In the genomic region with DNA sequence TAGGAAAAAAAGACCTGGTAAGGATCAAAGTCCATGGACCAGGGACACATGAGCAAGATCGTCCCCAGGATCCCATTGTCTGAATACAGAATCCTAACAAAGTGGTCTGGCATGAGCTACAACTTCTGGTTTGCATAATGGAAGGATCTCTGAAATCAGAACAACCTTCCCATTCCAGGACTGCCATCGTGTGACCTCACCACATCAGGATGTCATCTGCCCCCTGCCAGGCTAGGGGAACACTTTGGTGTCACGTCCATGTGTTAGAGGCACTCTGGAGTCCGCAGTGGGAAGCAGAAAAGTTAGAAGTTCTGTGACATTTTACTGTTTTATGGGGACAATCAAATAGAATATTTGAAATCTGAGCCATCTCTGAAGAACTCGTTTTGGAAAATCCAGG, we compare ENCODE assay signal across 26 cellular contexts.
"Had no signal": no experiment of that assay in that cellular context is flagged by ENCODE, and none has a peak within 500 bp of the region (broad histone marks: within the 10 kb centered on the region; RNA-seq: fewer than 3 reads in every experiment).

No MANE protein-coding gene starts in this region.

- H3K9me3 Mint-ChIP-seq: central memory CD8-positive, alpha-beta T cell; natural killer cell treated with Interleukin-12 subunit alpha and Interleukin-12 subunit beta and Interleukin-15 and Interleukin-18, amount 100 ng/mL, for 72 hours; stimulated activated naive B cell treated with anti-CD40 and anti-IgM and Interleukin-4, amounts not matched to agents 10 μg/mL and 1 μg/mL and 100 μg/mL, for 72 hours; T-helper 1 cell treated with Interleukin-12 subunit alpha and Interleukin-12 subunit beta and Interleukin-4 antibody, amounts not matched to agents 30 μg/mL and 1 μg/mL, for 36 hours had no signal

- H3K36me3 ChIP-seq: esophagus squamous epithelium, right lobe of liver, stomach, tibial artery, WERI-Rb-1 had no signal

- H3K4me3 ChIP-seq: esophagus squamous epithelium, right lobe of liver, skin epidermis, stomach, tibial artery had no signal

- H3K9me3 ChIP-seq: esophagus squamous epithelium, right lobe of liver, stomach, tibial artery had no signal

- H3K4me1 ChIP-seq: right lobe of liver had no signal

- H3K27me3 ChIP-seq: esophagus squamous epithelium, right lobe of liver, tibial artery had no signal

- H3K27ac Mint-ChIP-seq: activated naive CD8-positive, alpha-beta T cell; natural killer cell treated with Interleukin-12 subunit alpha and Interleukin-12 subunit beta and Interleukin-15 and Interleukin-18, amount 100 ng/mL, for 72 hours; stimulated activated naive B cell treated with anti-CD40 and anti-IgM and Interleukin-4, amounts not matched to agents 10 μg/mL and 1 μg/mL and 100 μg/mL, for 72 hours; T-helper 1 cell treated with Interleukin-12 subunit alpha and Interleukin-12 subunit beta and Interleukin-4 antibody, amounts not matched to agents 30 μg/mL and 1 μg/mL, for 36 hours had no signal

- H3K27ac ChIP-seq: epithelial cell of prostate, esophagus squamous epithelium, right lobe of liver, stomach, tibial artery, WERI-Rb-1 had no signal

- DNase-seq: activated CD4-positive, alpha-beta T cell treated with anti-CD3 and anti-CD28 coated beads for 48 hours; activated CD4-positive, alpha-beta T cell treated with anti-CD3 and anti-CD28 coated beads, Interleukin-2, amount 50 U/mL, for 48 hours; activated CD8-positive, alpha-beta memory T cell treated with anti-CD3 and anti-CD28 coated beads for 24 hours; activated effector memory CD4-positive, alpha-beta T cell treated with Interleukin-2 at 50 U/mL for 16 hours; activated naive CD4-positive, alpha-beta T cell treated with Interleukin-2 at 50 U/mL for 16 hours; anterior cingulate cortex; dermis blood vessel endothelial cell; effector CD4-positive, alpha-beta T cell; esophagus squamous epithelium; left colon; right lobe of liver; stimulated activated CD4-positive, alpha-beta T cell treated with anti-CD3 and anti-CD28 coated beads, Interleukin-1b, Interleukin-23, amount 100 ng/mL, for 48 hours; stimulated activated naive B cell treated with anti-CD40 and anti-IgM and Interleukin-4, amounts not matched to agents 10 μg/mL and 1 μg/mL and 100 μg/mL, for 72 hours; stomach; T1000; tibial artery; WERI-Rb-1 had no signal

- H3K4me3 Mint-ChIP-seq: activated naive CD8-positive, alpha-beta T cell; central memory CD8-positive, alpha-beta T cell; natural killer cell treated with Interleukin-12 subunit alpha and Interleukin-12 subunit beta and Interleukin-15 and Interleukin-18, amount 100 ng/mL, for 72 hours; stimulated activated naive B cell treated with anti-CD40 and anti-IgM and Interleukin-4, amounts not matched to agents 10 μg/mL and 1 μg/mL and 100 μg/mL, for 72 hours; T-helper 1 cell treated with Interleukin-12 subunit alpha and Interleukin-12 subunit beta and Interleukin-4 antibody, amounts not matched to agents 30 μg/mL and 1 μg/mL, for 36 hours had no signal

- H3K36me3 Mint-ChIP-seq: activated naive CD8-positive, alpha-beta T cell; natural killer cell treated with Interleukin-12 subunit alpha and Interleukin-12 subunit beta and Interleukin-15 and Interleukin-18, amount 100 ng/mL, for 72 hours; stimulated activated naive B cell treated with anti-CD40 and anti-IgM and Interleukin-4, amounts not matched to agents 10 μg/mL and 1 μg/mL and 100 μg/mL, for 72 hours had no signal

- FAIRE-seq: bronchial epithelial cell, frontal cortex, keratinocyte had no signal
